Comparison of ENCODE assay signal across 8 cellular contexts in genomic region chr14:93042968-93043940, GRCh38.
DNase-seq lines count a peak whose midpoint lies in the region; ATAC-seq and TF ChIP-seq lines count a peak whose summit lies in the region.

No MANE protein-coding gene starts in this region.

- peaks cover 3% of the 10 kb centered on the region for H3F3A ChIP-seq in PC-3 (ENCODE audit: low read length, unreplicated experiment)

- DNase-seq in Calu3 (peak; percentile 96), PC-3 (peak; percentile 98), epithelial cell of prostate (ENCODE audit: low read depth, low spot score) (peak; percentile 58), progenitor cell of endocrine pancreas (ENCODE audit: low spot score, unreplicated experiment) (no peak), NCI-H446 (lab: John Stamatoyannopoulos, UW) (no peak)
- no peak for DNase-seq in naive thymus-derived CD4-positive, alpha-beta T cell

- peak overlapping the region; percentile 10; the same call in 1 of the 2 replicates for H2AFZ ChIP-seq in PC-3 (ENCODE audit: low read length)

- H3K9me2 ChIP-seq in PC-3 (replicated peaks; ENCODE audit: low read length), result no peaks in the 10 kb centered on the region

- peak; percentile 92 for ATAC-seq in PC-3
- no peak for ATAC-seq in GM21737 (IDR thresholded peaks at IDR 0.05; ENCODE audit: unreplicated experiment)
- ATAC-seq in GM21717 (IDR thresholded peaks at IDR 0.05; ENCODE audit: unreplicated experiment), result no peak
- ATAC-seq in naive thymus-derived CD4-positive, alpha-beta T cell, result no peak

- CTCF ChIA-PET in Calu3 (lab: Charles Lee), result interaction anchor here (0.5 to 2.1 kb wide), 5 partner anchors 8 to 176 kb away, joined by 3 to 17 read pairs (median 4); no protein-coding TSS in a partner anchor
- CTCF ChIA-PET in PC-3 (lab: Charles Lee), result interaction anchor here (0.5 to 0.7 kb wide), 2 partner anchors 61 to 99 kb away, joined by 6 to 9 read pairs; no protein-coding TSS in a partner anchor
- CTCF ChIA-PET in naive thymus-derived CD4-positive, alpha-beta T cell (lab: Charles Lee), result no interaction called here

- peaks cover 35% of the 10 kb centered on the region for H3K36me3 Mint-ChIP-seq in Calu3 (ENCODE audit: insufficient read depth, unreplicated experiment)
- H3K36me3 Mint-ChIP-seq in progenitor cell of endocrine pancreas (ENCODE audit: insufficient read depth), result no peaks in the 10 kb centered on the region
- H3K36me3 Mint-ChIP-seq in naive thymus-derived CD4-positive, alpha-beta T cell, result peaks cover 0 to 3% (median 0%) of the 10 kb centered on the region in 5 donors

- H3K9ac ChIP-seq in PC-3 (ENCODE audit: low read length), result peak overlapping the region; percentile 93

- peak overlapping the region; percentile 50; the same call in 1 of the 2 replicates for H3K4me3 ChIP-seq in PC-3 (ENCODE audit: low read length)
- no peak overlapping the region for H3K4me3 ChIP-seq in naive thymus-derived CD4-positive, alpha-beta T cell (ENCODE audit: low read length)

- H3K9me3 ChIP-seq in PC-3 (ENCODE audit: low read length), result no peaks in the 10 kb centered on the region
- no peaks in the 10 kb centered on the region for H3K9me3 ChIP-seq in naive thymus-derived CD4-positive, alpha-beta T cell (ENCODE audit: control insufficient read depth in 2 of 3, low read length in 3 of 3)

- H3K27ac ChIP-seq in PC-3 (ENCODE audit: low read length) (peak overlapping the region; percentile 100), epithelial cell of prostate (peak overlapping the region; percentile 100)
- no peak overlapping the region for H3K27ac ChIP-seq in naive thymus-derived CD4-positive, alpha-beta T cell (ENCODE audit: low read depth, low read length)

- intact Hi-C loops in Calu3 (cut with micrococcal nuclease; ENCODE audit: unreplicated experiment), result loop anchor here (5.0 kb wide), 1 partner anchor 289 kb away; the partner anchor contains the start of gene BTBD7
- intact Hi-C loops in PC-3 (cut with micrococcal nuclease), result loop anchor here (1.0 to 5.0 kb wide), 2 partner anchors 70 to 81 kb away; no protein-coding TSS in a partner anchor
- intact Hi-C loops in naive thymus-derived CD4-positive, alpha-beta T cell (cut with micrococcal nuclease), result no loop called here

- peaks cover 57% of the 10 kb centered on the region for H3K79me2 ChIP-seq in PC-3 (ENCODE audit: low read length)

- H3K4me2 ChIP-seq in PC-3 (ENCODE audit: low read length), result peak overlapping the region; percentile 80

- POLR2A ChIA-PET in PC-3 (lab: Charles Lee; ENCODE audit: unreplicated experiment), result no interaction called here
- POLR2A ChIA-PET in naive thymus-derived CD4-positive, alpha-beta T cell (lab: Charles Lee), result no interaction called here

- H3K27me3 ChIP-seq in PC-3 (ENCODE audit: low read length), result no peaks in the 10 kb centered on the region
- H3K27me3 ChIP-seq in naive thymus-derived CD4-positive, alpha-beta T cell (ENCODE audit: control insufficient read depth in 2 of 2, insufficient read depth in 2 of 2, low read length in 2 of 2), result no peaks in the 10 kb centered on the region

- H3K27me3 Mint-ChIP-seq in Calu3 (ENCODE audit: unreplicated experiment) (no peaks in the 10 kb centered on the region), progenitor cell of endocrine pancreas (no peaks in the 10 kb centered on the region)
- no peaks in the 10 kb centered on the region for H3K27me3 Mint-ChIP-seq in naive thymus-derived CD4-positive, alpha-beta T cell

- H3K9me3 Mint-ChIP-seq in Calu3 (ENCODE audit: low read depth, unreplicated experiment), result no peaks in the 10 kb centered on the region
- no peaks in the 10 kb centered on the region for H3K9me3 Mint-ChIP-seq in progenitor cell of endocrine pancreas (ENCODE audit: low read depth)
- no peaks in the 10 kb centered on the region for H3K9me3 Mint-ChIP-seq in naive thymus-derived CD4-positive, alpha-beta T cell

- H3K36me3 ChIP-seq in PC-3 (ENCODE audit: low read depth, low read length), result no peaks in the 10 kb centered on the region
- H3K36me3 ChIP-seq in naive thymus-derived CD4-positive, alpha-beta T cell (ENCODE audit: control insufficient read depth in 2 of 3, insufficient read depth in 3 of 3, low read length in 3 of 3), result no peaks in the 10 kb centered on the region

- H4K20me1 ChIP-seq in PC-3 (ENCODE audit: low read length), result no peaks in the 10 kb centered on the region

- H3K27ac Mint-ChIP-seq in Calu3 (ENCODE audit: unreplicated experiment) (peak overlapping the region; percentile 88), progenitor cell of endocrine pancreas (peak overlapping the region; percentile 80)
- H3K27ac Mint-ChIP-seq in naive thymus-derived CD4-positive, alpha-beta T cell, result peak overlapping the region in 4 of 9 donors; percentile 48 to 84 (median 62)

- peaks cover 72% of the 10 kb centered on the region for H3K4me1 ChIP-seq in PC-3 (ENCODE audit: insufficient read depth, low read length)
- H3K4me1 ChIP-seq in naive thymus-derived CD4-positive, alpha-beta T cell (ENCODE audit: control insufficient read depth in 2 of 2, insufficient read depth in 2 of 2, low read length in 2 of 2), result no peaks in the 10 kb centered on the region

- TF ChIP-seq CTCF in Calu3 (IDR thresholded peaks at IDR 0.05; ENCODE audit: unreplicated experiment) (no peak), PC-3 (conservative IDR thresholded peaks at IDR 0.05; ENCODE audit: low read depth, low read length) (no peak), progenitor cell of endocrine pancreas (IDR thresholded peaks at IDR 0.05; ENCODE audit: unreplicated experiment) (no peak)

- peaks cover 87% of the 10 kb centered on the region for H3K4me1 Mint-ChIP-seq in Calu3 (ENCODE audit: low read depth, unreplicated experiment)
- H3K4me1 Mint-ChIP-seq in progenitor cell of endocrine pancreas (ENCODE audit: low read depth), result peaks cover 14% of the 10 kb centered on the region
- H3K4me1 Mint-ChIP-seq in naive thymus-derived CD4-positive, alpha-beta T cell, result peaks cover 19 to 58% (median 31%) of the 10 kb centered on the region in 7 donors

- H3K4me3 Mint-ChIP-seq in Calu3 (ENCODE audit: low read depth, unreplicated experiment) (peak overlapping the region; percentile 50), progenitor cell of endocrine pancreas (ENCODE audit: low read depth) (no peak overlapping the region)
- H3K4me3 Mint-ChIP-seq in naive thymus-derived CD4-positive, alpha-beta T cell, result no peak overlapping the region

- BruUV-seq in Calu3 (replicated peaks; lab: Mats Ljungman, UMichigan), result TSS peak; percentile 68
- BruUV-seq in PC-3 (replicated peaks; lab: Mats Ljungman, UMichigan), result TSS peak; percentile 85

Comparison
In these comparisons a context has a peak if more than half of its experiments do, and no peak if none do; other contexts are left out.
1. DNase-seq: peak in Calu3 (single experiment), PC-3 (single experiment) and epithelial cell of prostate (single experiment); none in progenitor cell of endocrine pancreas (single experiment), NCI-H446 (0 of 2) and naive thymus-derived CD4-positive, alpha-beta T cell (0 of 9).
2. intact Hi-C loops: an anchor here in Calu3 (5.0 kb wide) and PC-3 (1.0 to 5.0 kb wide); none called in naive thymus-derived CD4-positive, alpha-beta T cell.